In the genomic region with DNA sequence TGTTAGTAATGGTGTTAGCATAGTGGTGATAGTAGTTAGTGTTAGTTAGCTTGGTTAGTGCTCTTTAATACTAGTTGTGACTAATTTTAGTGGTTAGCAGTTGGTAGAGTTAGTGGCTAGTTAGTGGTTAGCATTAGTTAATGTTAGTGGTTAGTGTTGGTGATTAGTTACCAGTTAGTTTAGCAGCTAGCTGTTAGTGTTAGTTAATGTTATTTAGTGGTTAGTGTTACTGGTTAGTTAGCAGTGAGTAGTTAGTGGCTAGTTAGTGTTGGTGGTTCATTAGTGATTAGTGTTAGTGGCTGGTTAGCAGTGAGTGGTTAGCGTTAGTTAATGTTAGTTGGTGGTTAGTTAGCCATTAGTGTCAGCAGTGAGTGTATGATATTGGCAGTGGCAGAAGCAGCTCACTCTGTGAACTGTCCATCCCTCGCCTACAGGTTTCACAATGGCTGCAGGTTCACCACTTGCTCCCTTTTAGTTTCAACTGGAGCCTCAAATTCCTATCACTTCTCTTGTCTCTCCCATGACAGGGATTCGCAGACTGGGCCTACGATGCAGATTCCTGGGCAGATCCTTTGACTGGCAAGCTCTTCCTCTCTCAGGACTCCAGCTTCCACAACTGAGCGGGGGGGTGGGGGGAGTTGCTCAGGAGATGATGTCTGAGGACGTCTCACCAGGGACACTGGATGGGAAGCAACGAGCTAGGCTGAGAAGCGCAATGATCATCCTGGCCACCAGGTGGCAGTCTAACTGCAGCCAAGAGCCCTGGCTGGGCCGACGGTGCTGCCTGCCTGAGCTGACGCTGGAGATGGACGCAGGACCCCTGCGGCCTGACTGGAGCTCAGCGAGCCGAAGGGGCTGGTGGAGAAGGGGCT, we compare ENCODE assay signal across 8 cellular contexts. TPM values are rescaled to one million over a fixed set of nuclear protein-coding genes. Genes with fewer than 3 reads are reported as not detected.
A peak's percentile ranks its signal among the peaks of the same experiment; 100 is the strongest.
DNase-seq lines count a peak whose midpoint lies in the region; ATAC-seq and TF ChIP-seq lines count a peak whose summit lies in the region.

No MANE protein-coding gene starts in this region.

- no peak for TF ChIP-seq EP300 in upper lobe of left lung (IDR thresholded peaks at IDR 0.05)

- no peak overlapping the region for H3K9ac ChIP-seq in parathyroid adenoma

- no peak overlapping the region for H3K4me2 ChIP-seq in parathyroid adenoma (ENCODE audit: low read length)

- TF ChIP-seq CTCF in GM10248 (IDR thresholded peaks at IDR 0.05; ENCODE audit: control extremely low read depth, extremely low read depth, low read depth, missing control alignments) (peak; percentile 99), parathyroid adenoma (IDR thresholded peaks at IDR 0.05) (peak; percentile 96), upper lobe of left lung (IDR thresholded peaks at IDR 0.05) (peak; percentile 88 to 96 (median 94))

- TF ChIP-seq POLR2A in upper lobe of left lung (IDR thresholded peaks at IDR 0.05), result no peak

- H3K27me3 ChIP-seq in parathyroid adenoma (ENCODE audit: control insufficient read depth, insufficient read depth, low read length) (no peaks in the 10 kb centered on the region), upper lobe of left lung (no peaks in the 10 kb centered on the region)

- H3K79me2 ChIP-seq in parathyroid adenoma, result no peaks in the 10 kb centered on the region

- H3K36me3 ChIP-seq in parathyroid adenoma (ENCODE audit: control insufficient read depth, insufficient read depth, low read length) (no peaks in the 10 kb centered on the region), upper lobe of left lung (no peaks in the 10 kb centered on the region)

- WGBS in upper lobe of left lung, 2 donors, result 8 to 10% methylated on average over 11 to 15 of the region's 15 CpGs

- H3K4me3 ChIP-seq in parathyroid adenoma (ENCODE audit: low read depth, low read length) (no peak overlapping the region), upper lobe of left lung (no peak overlapping the region)

- POLR2A ChIA-PET in GM10248 (lab: Yijun Ruan, JAX), result no interaction called here

- H3K4me1 ChIP-seq in parathyroid adenoma, result peaks cover 2% of the 10 kb centered on the region
- H3K4me1 ChIP-seq in upper lobe of left lung, result peaks cover 3 to 15% (median 6%) of the 10 kb centered on the region in 4 donors

- peak; percentile 70 to 91 for ATAC-seq in upper lobe of left lung (ENCODE audit: low FRiP score in 2 of 2)

- H3K9me3 ChIP-seq in parathyroid adenoma (ENCODE audit: control insufficient read depth, low read length) (no peaks in the 10 kb centered on the region), upper lobe of left lung (no peaks in the 10 kb centered on the region)

- no peak overlapping the region for H3K27ac ChIP-seq in parathyroid adenoma
- H3K27ac ChIP-seq in upper lobe of left lung, result no peak overlapping the region

- CTCF ChIA-PET in GM10248 (lab: Yijun Ruan, JAX), result interaction anchor here (0.7 to 7.7 kb wide), 48 partner anchors 10 to 505 kb away, joined by 3 to 219 read pairs (median 4); no protein-coding TSS in a partner anchor

- no peak overlapping the region for H2AFZ ChIP-seq in parathyroid adenoma

- DNase-seq in GM10248 (ENCODE audit: extremely low spot score) (peak; percentile 85), H4 (ENCODE audit: low spot score) (peak; percentile 92), LHCN-M2 (ENCODE audit: low read depth) (peak; percentile 61), SHP77 treated with DMSO at 0.1 percent for 48 hours (lab: John Stamatoyannopoulos, UW) (peak; percentile 42), globus pallidus (ENCODE audit: low spot score) (peak; percentile 70), upper lobe of left lung (peak; percentile 80 to 81)
- DNase-seq in activated gamma-delta T cell treated with anti-CD3 and anti-CD28 coated beads, Interleukin-2, amount 50 U/mL, for 16 hours (ENCODE audit: low read depth), result peak; percentile 67

RNA-seq across cellular contexts. Expression of a gene that starts 19.5 kb away (rescaled TPM):
- not detected in 2 replicates for total RNA-seq in H4 (2014; rRNA removed; shearing (Covaris generic))
- not detected in 2 replicates for total RNA-seq in LHCN-M2 (2014; rRNA removed)
- polyA plus RNA-seq in LHCN-M2 (2012), result not detected
- 1 to 10 TPM in 2 of 6 donors, under 1 TPM in 2, not detected in 2; 0.67 to 3.1 (median 1.1) TPM for total RNA-seq in upper lobe of left lung

Comparison
In these comparisons a context has a peak if more than half of its experiments do, and no peak if none do; other contexts are left out.
1. DNase-seq: peak in every context shown above with its lines; median percentile 92 in H4; 85 in GM10248; 80 in upper lobe of left lung; 70 in globus pallidus; 67 in activated gamma-delta T cell treated with anti-CD3 and anti-CD28 coated beads, Interleukin-2, amount 50 U/mL, for 16 hours; 61 in LHCN-M2; 42 in SHP77 treated with DMSO at 0.1 percent for 48 hours.